In the genomic region with DNA sequence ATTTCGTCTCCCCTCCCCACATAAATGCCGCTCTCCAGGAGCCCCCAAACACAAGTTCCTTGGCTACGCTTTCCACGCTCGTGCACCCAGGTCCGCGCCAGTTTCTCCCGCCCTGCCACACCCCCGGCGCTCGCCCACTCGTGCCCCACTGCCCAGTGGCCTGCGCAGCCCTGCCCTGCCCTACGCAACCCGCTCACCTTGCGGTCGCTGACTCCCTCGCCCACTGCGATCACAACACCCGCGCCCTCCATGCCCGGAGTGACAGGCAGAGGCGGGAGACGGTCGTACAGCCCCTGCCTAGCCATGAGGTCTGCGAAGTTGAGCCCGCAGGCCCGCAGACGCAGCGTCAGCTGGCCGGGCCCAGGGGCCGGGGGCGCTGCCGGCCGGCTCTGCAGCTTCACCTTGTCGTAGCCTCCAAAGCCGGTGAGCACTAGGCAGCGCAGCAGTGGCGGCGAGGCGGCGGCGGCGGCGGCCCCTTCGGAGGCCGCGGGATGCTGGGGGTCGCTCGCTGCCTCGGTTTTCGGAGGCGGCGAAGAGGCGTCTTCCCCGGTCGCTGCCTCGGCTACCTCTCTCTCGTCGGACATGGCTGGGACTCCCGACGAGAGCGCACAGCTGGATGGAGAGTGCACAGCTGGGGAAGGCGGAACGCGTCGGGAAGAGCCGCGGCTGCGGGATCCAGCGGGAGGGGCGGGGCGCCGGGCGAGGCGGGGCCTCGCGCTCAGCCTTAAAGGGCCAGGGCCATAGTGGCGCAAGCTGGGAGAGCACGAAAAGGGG, we compare ENCODE assay signal across 8 cellular contexts. TPM values are rescaled to one million over a fixed set of nuclear protein-coding genes. Genes with fewer than 3 reads are reported as not detected.
DNase-seq lines count a peak whose midpoint lies in the region; ATAC-seq lines count a peak whose summit lies in the region.

Gene VAT1 (minus strand): TSS at position 647 of the 774 bp plus-strand sequence. CDS start 63 bp downstream, at position 584.

- H3K36me3 Mint-ChIP-seq in activated T-cell treated with anti-CD3 and anti-CD28 coated beads, Interleukin-2, amount 50 U/mL, for 4 hours (ENCODE audit: insufficient read depth), result no peaks in the 10 kb centered on the region

- peak; percentile 70 to 72 for ATAC-seq in activated T-cell treated with anti-CD3 and anti-CD28 coated beads, Interleukin-2, amount 50 U/mL, for 4 hours

- H3K27ac ChIP-seq in epithelial cell of prostate, result peak within 1 kb of the TSS; percentile 61

- peak within 1 kb of the TSS; percentile 80 for H3K4me3 Mint-ChIP-seq in activated T-cell treated with anti-CD3 and anti-CD28 coated beads, Interleukin-2, amount 50 U/mL, for 4 hours

- H3K9me3 Mint-ChIP-seq in activated T-cell treated with anti-CD3 and anti-CD28 coated beads, Interleukin-2, amount 50 U/mL, for 4 hours, result no peaks in the 10 kb centered on the region

- no peaks in the 10 kb centered on the region for H3K27me3 Mint-ChIP-seq in activated T-cell treated with anti-CD3 and anti-CD28 coated beads, Interleukin-2, amount 50 U/mL, for 4 hours (ENCODE audit: low read depth)

- peaks cover 35% of the 10 kb centered on the region for H3K4me1 Mint-ChIP-seq in activated T-cell treated with anti-CD3 and anti-CD28 coated beads, Interleukin-2, amount 50 U/mL, for 4 hours (ENCODE audit: low read depth)

- peak; percentile 69 for DNase-seq in DMS114 treated with DMSO at 0.1 percent for 48 hours (lab: John Stamatoyannopoulos, UW; ENCODE audit: unreplicated experiment)
- peak in 64 of 76 experiments; percentile 9 to 77 (median 52) for DNase-seq in HUDEP-2 (lab: John Stamatoyannopoulos, UW; ENCODE audit: unreplicated experiment in 76 of 76)
- DNase-seq in OCI-M1 (lab: John Stamatoyannopoulos, UW), result peak; percentile 92
- DNase-seq in activated T-cell treated with anti-CD3 and anti-CD28 coated beads, Interleukin-2, amount 50 U/mL, for 4 hours, result peak; percentile 52
- no peak for DNase-seq in epithelial cell of prostate (ENCODE audit: low read depth, low spot score)
- DNase-seq in middle frontal gyrus (ENCODE audit: extremely low spot score, low spot score), result peak; percentile 36
- peak; percentile 27 to 29 for DNase-seq in stimulated activated CD8-positive, alpha-beta memory T cell treated with anti-CD3 and anti-CD28 coated beads, Interleukin-7, amount 100 ng/mL, for 1 hour (ENCODE audit: low read depth in 2 of 2)
- DNase-seq in NK-92 treated with Interleukin-12 subunit alpha and Interleukin-12 subunit beta, amount 100 ng/mL, for 24 hours (lab: John Stamatoyannopoulos, UW), result no peak

RNA-seq across cellular contexts. Expression of gene VAT1, which starts in this region (rescaled TPM):
- total RNA-seq in activated T-cell treated with anti-CD3 and anti-CD28 coated beads, Interleukin-2, amount 50 U/mL, for 4 hours, result 10 to 100 TPM; 11.7 to 15.9 (median 15.5) TPM

Comparison
In these comparisons a context has a peak if more than half of its experiments do, and no peak if none do; other contexts are left out.
1. DNase-seq: peak in DMS114 treated with DMSO at 0.1 percent for 48 hours (single experiment), HUDEP-2 (64 of 76), OCI-M1 (single experiment), activated T-cell treated with anti-CD3 and anti-CD28 coated beads, Interleukin-2, amount 50 U/mL, for 4 hours (single experiment), middle frontal gyrus (single experiment) and stimulated activated CD8-positive, alpha-beta memory T cell treated with anti-CD3 and anti-CD28 coated beads, Interleukin-7, amount 100 ng/mL, for 1 hour (2 of 2); none in epithelial cell of prostate (single experiment) and NK-92 treated with Interleukin-12 subunit alpha and Interleukin-12 subunit beta, amount 100 ng/mL, for 24 hours (single experiment).